Comparison of ENCODE assay signal across 9 cellular contexts in the genomic region with DNA sequence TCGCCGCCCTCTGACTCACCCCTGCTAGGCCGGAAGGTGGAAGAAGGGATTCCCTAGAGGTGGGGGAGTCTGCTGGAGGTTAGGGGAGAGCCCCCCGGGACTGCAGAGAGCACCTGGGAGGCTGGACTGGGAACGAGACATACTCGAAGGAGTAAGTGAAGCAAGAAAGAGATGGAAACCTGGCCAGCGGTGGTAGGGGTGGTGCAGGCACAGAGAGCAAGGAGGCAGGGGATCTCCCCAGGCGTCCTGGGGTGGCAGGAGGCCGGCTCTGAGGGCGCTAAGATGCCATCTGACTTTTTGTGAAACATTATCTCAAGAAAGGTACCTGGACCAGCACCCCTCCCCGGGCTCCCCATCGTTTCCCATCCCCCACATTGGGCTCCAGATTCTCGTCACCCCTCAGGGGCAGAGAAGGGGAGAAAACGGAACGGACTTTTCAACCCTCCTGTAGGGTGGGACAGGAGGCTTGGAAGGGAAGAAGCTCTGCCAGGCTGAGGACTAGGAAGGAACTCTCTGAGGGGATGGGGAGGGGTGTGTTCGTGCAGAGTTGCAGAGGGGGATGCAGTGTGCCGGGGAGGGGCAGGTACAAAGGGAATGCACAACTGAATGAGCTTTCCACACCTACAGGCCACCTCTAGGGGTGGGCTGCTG. TPM values are rescaled to one million over a fixed set of nuclear protein-coding genes. Genes with fewer than 3 reads are reported as not detected.
DNase-seq lines count a peak whose midpoint lies in the region; ATAC-seq and TF ChIP-seq lines count a peak whose summit lies in the region.
"Had no signal": no experiment of that assay in that cellular context is flagged by ENCODE, and none has a peak within 500 bp of the region (broad histone marks: within the 10 kb centered on the region; RNA-seq: fewer than 3 reads in every experiment).

No MANE protein-coding gene starts in this region.

- no peaks in the 10 kb centered on the region for H3K27me3 ChIP-seq in SJCRH30

- H3K4me3 ChIP-seq in epithelial cell of proximal tubule (ENCODE audit: low read depth, low read length) (peak overlapping the region; percentile 41), SJCRH30 (no peak overlapping the region)

- no peak for ATAC-seq in HG03457 (IDR thresholded peaks at IDR 0.05; ENCODE audit: unreplicated experiment)

- H3K4me1 ChIP-seq in SJCRH30, result no peaks in the 10 kb centered on the region

- H3K27ac Mint-ChIP-seq in osteocyte (ENCODE audit: unreplicated experiment), result no peak overlapping the region
- H3K27ac Mint-ChIP-seq: T-helper 1 cell treated with Interleukin-12 subunit alpha and Interleukin-12 subunit beta and Interleukin-4 antibody, amounts not matched to agents 30 μg/mL and 1 μg/mL, for 36 hours had no signal

- peaks cover 4% of the 10 kb centered on the region for H3K4me1 Mint-ChIP-seq in osteocyte (ENCODE audit: unreplicated experiment)

- peak overlapping the region; percentile 45 for H3K4me3 Mint-ChIP-seq in osteocyte (ENCODE audit: unreplicated experiment)
- H3K4me3 Mint-ChIP-seq: T-helper 1 cell treated with Interleukin-12 subunit alpha and Interleukin-12 subunit beta and Interleukin-4 antibody, amounts not matched to agents 30 μg/mL and 1 μg/mL, for 36 hours had no signal

- no peaks in the 10 kb centered on the region for H3K9me3 ChIP-seq in SJCRH30 (replicated peaks)

- H3K36me3 ChIP-seq in SJCRH30, result no peaks in the 10 kb centered on the region

- H3K27ac ChIP-seq in SJCRH30, result no peak overlapping the region

- no peaks in the 10 kb centered on the region for H3K36me3 Mint-ChIP-seq in osteocyte (ENCODE audit: unreplicated experiment)

- H3K27me3 Mint-ChIP-seq in osteocyte (ENCODE audit: unreplicated experiment), result peaks cover 43% of the 10 kb centered on the region

- DNase-seq in D341Med (ENCODE audit: low spot score), result peak; percentile 58
- peak; percentile 34 for DNase-seq in NCI-H69 (lab: John Stamatoyannopoulos, UW)
- no peak for DNase-seq in epithelial cell of proximal tubule (ENCODE audit: low read depth)
- DNase-seq in osteocyte (ENCODE audit: extremely low spot score, unreplicated experiment), result no peak
- DNase-seq in hepatic stellate cell (ENCODE audit: low spot score), result no peak
- no peak for DNase-seq in HT-29 (ENCODE audit: low spot score)
- no peak for DNase-seq in SJCRH30

- H3K9me3 Mint-ChIP-seq in osteocyte (ENCODE audit: unreplicated experiment), result no peaks in the 10 kb centered on the region
- H3K9me3 Mint-ChIP-seq: T-helper 1 cell treated with Interleukin-12 subunit alpha and Interleukin-12 subunit beta and Interleukin-4 antibody, amounts not matched to agents 30 μg/mL and 1 μg/mL, for 36 hours had no signal

- TF ChIP-seq CTCF in epithelial cell of proximal tubule (conservative IDR thresholded peaks at IDR 0.05; ENCODE audit: low read depth, low read length) (no peak), osteocyte (IDR thresholded peaks at IDR 0.05) (no peak)

RNA-seq across cellular contexts. Expression of a gene that starts 0.7 kb away (rescaled TPM):
- total RNA-seq in epithelial cell of proximal tubule (0.07 TPM in 1 of 2 replicates, not detected in the other), osteocyte (0.10 and 0.27 TPM in 2 replicates)
- not detected in 2 replicates for total RNA-seq in HT-29 (2014; rRNA removed; shearing (Covaris generic))
- total RNA-seq in SJCRH30 (2014; rRNA removed; shearing (Covaris generic)), result 0.08 TPM in 2 replicates

RNA-seq across cellular contexts. Expression of a gene that starts 9.8 kb away (rescaled TPM):
- total RNA-seq in epithelial cell of proximal tubule (21.8 and 26.3 TPM in 2 replicates), osteocyte (77.3 and 82.1 TPM in 2 replicates)
- 29.6 and 31.3 TPM in 2 replicates for total RNA-seq in HT-29 (2014; rRNA removed; shearing (Covaris generic))
- total RNA-seq in SJCRH30 (2014; rRNA removed; shearing (Covaris generic)), result 30.2 and 32.6 TPM in 2 replicates

RNA-seq across cellular contexts. Expression of a gene that starts 39.7 kb away (rescaled TPM):
- total RNA-seq in epithelial cell of proximal tubule (63.4 and 82.3 TPM in 2 replicates), osteocyte (186 and 188 TPM in 2 replicates)
- 102 and 111 TPM in 2 replicates for total RNA-seq in HT-29 (2014; rRNA removed; shearing (Covaris generic))
- total RNA-seq in SJCRH30 (2014; rRNA removed; shearing (Covaris generic)), result 102 and 104 TPM in 2 replicates

Comparison
In these comparisons a context has a peak if more than half of its experiments do, and no peak if none do; other contexts are left out.
1. DNase-seq: peak in D341Med (single experiment) and NCI-H69 (single experiment); none in epithelial cell of proximal tubule (single experiment), osteocyte (single experiment), hepatic stellate cell (single experiment), HT-29 (single experiment) and SJCRH30 (0 of 2).